17 cellular contexts compared by ENCODE assay signal in the genomic region with DNA sequence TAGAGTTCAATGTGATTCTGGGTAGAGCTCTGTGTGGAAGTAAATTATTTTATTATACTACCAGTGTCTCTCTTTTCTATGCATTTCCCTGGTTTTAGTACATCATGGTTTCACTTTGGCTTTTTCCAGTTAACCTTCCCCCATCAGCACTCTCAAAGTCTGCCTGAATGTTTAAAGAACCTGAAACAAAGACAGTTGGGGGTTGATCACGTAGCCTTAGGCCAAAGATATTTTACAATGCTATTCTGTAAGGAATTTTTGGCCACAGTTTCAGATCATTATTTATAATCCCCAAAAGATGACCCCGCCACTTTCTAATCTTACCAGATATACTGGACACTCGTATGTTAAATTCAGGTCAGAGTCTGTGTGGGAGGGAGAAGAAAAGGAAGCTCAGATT.
DNase-seq lines count a peak whose midpoint lies in the region; ATAC-seq and TF ChIP-seq lines count a peak whose summit lies in the region.
"Had no signal": no experiment of that assay in that cellular context is flagged by ENCODE, and none has a peak within 500 bp of the region (broad histone marks: within the 10 kb centered on the region; RNA-seq: fewer than 3 reads in every experiment).

No MANE protein-coding gene starts in this region.

- no peaks in the 10 kb centered on the region for H3K27me3 Mint-ChIP-seq in MCF 10A (ENCODE audit: insufficient read depth, unreplicated experiment)
- H3K27me3 Mint-ChIP-seq in nephron (ENCODE audit: low read depth): no peaks in the 10 kb centered on the region
- H3K27me3 Mint-ChIP-seq in endothelial cell (ENCODE audit: unreplicated experiment): no peaks in the 10 kb centered on the region

- no peaks in the 10 kb centered on the region for H4K20me1 ChIP-seq in mammary epithelial cell (ENCODE audit: insufficient read depth, low read length)
- H4K20me1 ChIP-seq: BLaER1 treated with 17β-estradiol and CSF1 and Interleukin-3, amounts not matched to agents 10 nM and 100 nM had no signal

- H3K9me3 Mint-ChIP-seq in MCF 10A (ENCODE audit: unreplicated experiment) (no peaks in the 10 kb centered on the region), nephron (peaks cover 2% of the 10 kb centered on the region), endothelial cell (ENCODE audit: unreplicated experiment) (no peaks in the 10 kb centered on the region)

- no peaks in the 10 kb centered on the region for H3K79me2 ChIP-seq in mammary epithelial cell (ENCODE audit: insufficient read depth, low read length)

- dilution Hi-C loops in mammary epithelial cell (cut with HindIII; ENCODE audit: low sequenced_read_pairs): no loop called here

- intact Hi-C loops in mammary epithelial cell (cut with micrococcal nuclease): no loop called here
- intact Hi-C loops in MCF 10A (cut with micrococcal nuclease): no loop called here

- H2AFZ ChIP-seq in mammary epithelial cell (ENCODE audit: low read depth, low read length): peak overlapping the region; percentile 12
- H2AFZ ChIP-seq: PC-9 had no signal

- TF ChIP-seq CTCF in mammary epithelial cell (conservative IDR thresholded peaks at IDR 0.05 in 1 of 2, IDR thresholded peaks at IDR 0.05 in 1 of 2; ENCODE audit: extremely low read depth in 1 of 2, insufficient read depth in 1 of 2, low read depth in 1 of 2, low read length in 2 of 2) (no peak), MCF 10A (IDR thresholded peaks at IDR 0.05; ENCODE audit: unreplicated experiment) (no peak), nephron (IDR thresholded peaks at IDR 0.05; ENCODE audit: unreplicated experiment in 3 of 3) (no peak), endothelial cell (IDR thresholded peaks at IDR 0.05; ENCODE audit: unreplicated experiment) (no peak)

- BruUV-seq in mammary epithelial cell (replicated peaks; lab: Mats Ljungman, UMichigan): no TSS peak
- no TSS peak for BruUV-seq in MCF 10A (replicated peaks; lab: Mats Ljungman, UMichigan)

- no peaks in the 10 kb centered on the region for H3K9me3 ChIP-seq in mammary epithelial cell (replicated peaks; ENCODE audit: insufficient read depth, low read length)

- H3K27ac Mint-ChIP-seq in MCF 10A (ENCODE audit: low read depth, unreplicated experiment): no peak overlapping the region
- H3K27ac Mint-ChIP-seq in nephron: peak overlapping the region; percentile 91 to 98 (median 97)
- H3K27ac Mint-ChIP-seq in endothelial cell (ENCODE audit: unreplicated experiment): no peak overlapping the region
- H3K27ac Mint-ChIP-seq: IgD-negative memory B cell had no signal

- no peaks in the 10 kb centered on the region for H3K27me3 ChIP-seq in mammary epithelial cell (ENCODE audit: insufficient read depth, low read length)
- H3K27me3 ChIP-seq: BLaER1 treated with 17β-estradiol and CSF1 and Interleukin-3, amounts not matched to agents 10 nM and 100 nM had no signal

- H3K36me3 Mint-ChIP-seq in MCF 10A (ENCODE audit: insufficient read depth, unreplicated experiment) (no peaks in the 10 kb centered on the region), nephron (ENCODE audit: low read depth) (no peaks in the 10 kb centered on the region), endothelial cell (ENCODE audit: low read depth, unreplicated experiment) (no peaks in the 10 kb centered on the region)
- H3K36me3 Mint-ChIP-seq: IgD-negative memory B cell had no signal

- H3K4me1 ChIP-seq in mammary epithelial cell (ENCODE audit: insufficient read depth, low read length): peaks cover 5% of the 10 kb centered on the region
- H3K4me1 ChIP-seq: BLaER1 treated with 17β-estradiol and CSF1 and Interleukin-3, amounts not matched to agents 10 nM and 100 nM had no signal

- H3K36me3 ChIP-seq in mammary epithelial cell (ENCODE audit: insufficient read depth, low read length): no peaks in the 10 kb centered on the region
- H3K36me3 ChIP-seq: BLaER1 treated with 17β-estradiol and CSF1 and Interleukin-3, amounts not matched to agents 10 nM and 100 nM had no signal

- CTCF ChIA-PET in mammary epithelial cell (lab: Charles Lee; ENCODE audit: low non-redundant PET) (no interaction called here), MCF 10A (lab: Yijun Ruan, JAX) (no interaction called here)

- no peak overlapping the region for H3K27ac ChIP-seq in mammary epithelial cell (ENCODE audit: insufficient read depth, low read depth, low read length)
- H3K27ac ChIP-seq: 22Rv1; BLaER1 treated with 17β-estradiol and CSF1 and Interleukin-3, amounts not matched to agents 10 nM and 100 nM; PC-9 had no signal

- WGBS in mammary epithelial cell (ENCODE audit: low coverage, missing lambda C conversion rate): 27% methylated on average over 3 of the region's 3 CpGs

- no peak overlapping the region for H3K4me3 ChIP-seq in mammary epithelial cell (replicated peaks in 1 of 3; ENCODE audit: insufficient read depth in 1 of 3, low read depth in 2 of 3, low read length in 3 of 3)
- H3K4me3 ChIP-seq: BLaER1 treated with 17β-estradiol and CSF1 and Interleukin-3, amounts not matched to agents 10 nM and 100 nM; GM12878; PC-9 had no signal

- in situ Hi-C loops in mammary epithelial cell (cut with MboI; ENCODE audit: low sequenced_read_pairs in 2 of 2): no loop called here

- peak overlapping the region; percentile 23 for H3K4me2 ChIP-seq in mammary epithelial cell (ENCODE audit: insufficient read depth, low read depth, low read length)
- H3K4me2 ChIP-seq: BLaER1 treated with 17β-estradiol and CSF1 and Interleukin-3, amounts not matched to agents 10 nM and 100 nM; PC-9 had no signal

- no peak for DNase-seq in mammary epithelial cell
- DNase-seq in MCF 10A (ENCODE audit: unreplicated experiment): no peak
- peak; percentile 22 for DNase-seq in foreskin melanocyte
- DNase-seq in DMS79 (lab: John Stamatoyannopoulos, UW): no peak
- DNase-seq in endothelial cell (ENCODE audit: low spot score): no peak
- DNase-seq: NCI-H1930, NCI-H2171, NCI-H446 treated with DMSO at 0.1 percent for 48 hours, NCI-H774, PC-9 had no signal

- ATAC-seq in GM19397 (IDR thresholded peaks at IDR 0.05; ENCODE audit: unreplicated experiment) (no peak), HG03354 (IDR thresholded peaks at IDR 0.05; ENCODE audit: poor library complexity, severe bottlenecking, unreplicated experiment) (no peak)
- ATAC-seq: GM12878 had no signal

- H3K4me3 Mint-ChIP-seq in MCF 10A (ENCODE audit: unreplicated experiment): no peak overlapping the region
- peak overlapping the region; percentile 1 to 6 (median 3) for H3K4me3 Mint-ChIP-seq in nephron
- no peak overlapping the region for H3K4me3 Mint-ChIP-seq in endothelial cell (ENCODE audit: unreplicated experiment)
- H3K4me3 Mint-ChIP-seq: IgD-negative memory B cell had no signal

- no peak overlapping the region for H3K9ac ChIP-seq in mammary epithelial cell (ENCODE audit: insufficient read depth, low read length)
- H3K9ac ChIP-seq: BLaER1 treated with 17β-estradiol and CSF1 and Interleukin-3, amounts not matched to agents 10 nM and 100 nM had no signal

- H3K4me1 Mint-ChIP-seq in MCF 10A (ENCODE audit: insufficient read depth, unreplicated experiment) (peaks cover 13% of the 10 kb centered on the region), nephron (peaks cover 40% of the 10 kb centered on the region), endothelial cell (ENCODE audit: unreplicated experiment) (peaks cover 12% of the 10 kb centered on the region)
- H3K4me1 Mint-ChIP-seq: IgD-negative memory B cell had no signal

- POLR2A ChIA-PET in MCF 10A (lab: Yijun Ruan, JAX): interaction anchor here (0.6 kb wide), 1 partner anchor 222 kb away, joined by 3 read pairs; no protein-coding TSS in a partner anchor

Comparison
In these comparisons a context has a peak if more than half of its experiments do, and no peak if none do; other contexts are left out.
1. H3K27ac Mint-ChIP-seq: peak in nephron (3 of 3); none in MCF 10A (single experiment) and endothelial cell (single experiment).
2. H3K4me3 Mint-ChIP-seq: peak in nephron (3 of 3); none in MCF 10A (single experiment) and endothelial cell (single experiment).